In genomic region chr1:171742577-171742922, GRCh38 we compare ENCODE assay signal across 1 cellular context.
TF ChIP-seq lines count a peak whose summit lies in the region.

No MANE protein-coding gene starts in this region.

TF ChIP-seq in SK-N-SH treated with all-trans-retinoic acid at 6 μM for 48 hours, 23 proteins besides CTCF, POLR2A, EP300 and RAD21 (continued from another document):
- TF ChIP-seq TSHZ2 (CRISPR knock-in tag; IDR thresholded peaks at IDR 0.05): no peak
- TF ChIP-seq SNAI2 (CRISPR knock-in tag; IDR thresholded peaks at IDR 0.05): no peak
- no peak for TF ChIP-seq ZNF70 (CRISPR knock-in tag; IDR thresholded peaks at IDR 0.05)
- no peak for TF ChIP-seq ZNF8 (CRISPR knock-in tag; IDR thresholded peaks at IDR 0.05)
- TF ChIP-seq OSR1 (CRISPR knock-in tag; IDR thresholded peaks at IDR 0.05): no peak
- no peak for TF ChIP-seq PPARA (CRISPR knock-in tag; IDR thresholded peaks at IDR 0.05; ENCODE audit: borderline replicate concordance)
- no peak for TF ChIP-seq ZFP3 (CRISPR knock-in tag; IDR thresholded peaks at IDR 0.05)
- no peak for TF ChIP-seq GLIS3 (CRISPR knock-in tag; IDR thresholded peaks at IDR 0.05)
- TF ChIP-seq ISL1 (CRISPR knock-in tag; IDR thresholded peaks at IDR 0.05): no peak
- TF ChIP-seq TOX (CRISPR knock-in tag; IDR thresholded peaks at IDR 0.05; ENCODE audit: borderline replicate concordance): no peak
- no peak for TF ChIP-seq BACH2 (CRISPR knock-in tag; IDR thresholded peaks at IDR 0.05; ENCODE audit: borderline replicate concordance)
